Comparison of ENCODE assay signal across 1 cellular context in the genomic region with DNA sequence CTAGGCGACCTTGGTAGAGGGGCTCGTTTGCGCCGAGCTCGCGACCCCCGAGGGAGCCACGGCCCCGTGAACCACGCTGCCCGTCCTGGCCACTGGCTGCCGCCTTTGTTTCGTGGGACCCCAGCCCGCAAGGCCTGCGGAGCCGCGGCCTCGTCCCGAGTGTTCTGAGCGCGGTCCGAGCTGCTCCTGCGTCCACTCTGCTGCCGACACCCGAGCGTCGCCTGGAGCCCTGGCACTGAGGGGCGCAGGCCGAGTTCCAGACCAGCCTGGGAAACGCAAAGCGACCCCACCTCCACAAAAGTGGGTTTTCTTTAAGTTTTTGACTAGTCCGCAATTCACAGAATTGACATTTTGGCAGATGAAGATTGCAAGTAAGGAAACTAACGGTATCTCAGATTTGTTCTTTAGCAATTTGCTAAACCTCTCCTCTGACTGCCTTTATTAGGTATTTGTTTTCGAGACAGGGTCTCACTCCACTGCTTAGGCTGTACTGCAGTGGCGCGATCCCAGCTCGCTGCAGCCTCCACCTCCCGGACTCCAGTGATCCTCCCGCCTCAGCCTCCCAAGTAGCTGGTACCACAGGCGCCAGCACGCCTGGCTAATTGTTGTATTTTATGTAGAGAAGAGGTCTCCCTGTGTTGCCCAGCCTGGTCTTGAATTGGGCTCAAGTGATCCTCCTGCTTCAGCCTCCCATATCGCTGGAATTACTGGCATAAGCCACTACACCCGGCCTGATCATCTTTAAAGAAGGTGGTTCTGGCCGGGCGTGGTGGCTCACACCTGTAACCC.
TF ChIP-seq lines count a peak whose summit lies in the region.

No MANE protein-coding gene starts in this region.

TF ChIP-seq in K562, 482 proteins besides CTCF, POLR2A, EP300 and RAD21 (continued from another document):
- TF ChIP-seq, protein P1, sequence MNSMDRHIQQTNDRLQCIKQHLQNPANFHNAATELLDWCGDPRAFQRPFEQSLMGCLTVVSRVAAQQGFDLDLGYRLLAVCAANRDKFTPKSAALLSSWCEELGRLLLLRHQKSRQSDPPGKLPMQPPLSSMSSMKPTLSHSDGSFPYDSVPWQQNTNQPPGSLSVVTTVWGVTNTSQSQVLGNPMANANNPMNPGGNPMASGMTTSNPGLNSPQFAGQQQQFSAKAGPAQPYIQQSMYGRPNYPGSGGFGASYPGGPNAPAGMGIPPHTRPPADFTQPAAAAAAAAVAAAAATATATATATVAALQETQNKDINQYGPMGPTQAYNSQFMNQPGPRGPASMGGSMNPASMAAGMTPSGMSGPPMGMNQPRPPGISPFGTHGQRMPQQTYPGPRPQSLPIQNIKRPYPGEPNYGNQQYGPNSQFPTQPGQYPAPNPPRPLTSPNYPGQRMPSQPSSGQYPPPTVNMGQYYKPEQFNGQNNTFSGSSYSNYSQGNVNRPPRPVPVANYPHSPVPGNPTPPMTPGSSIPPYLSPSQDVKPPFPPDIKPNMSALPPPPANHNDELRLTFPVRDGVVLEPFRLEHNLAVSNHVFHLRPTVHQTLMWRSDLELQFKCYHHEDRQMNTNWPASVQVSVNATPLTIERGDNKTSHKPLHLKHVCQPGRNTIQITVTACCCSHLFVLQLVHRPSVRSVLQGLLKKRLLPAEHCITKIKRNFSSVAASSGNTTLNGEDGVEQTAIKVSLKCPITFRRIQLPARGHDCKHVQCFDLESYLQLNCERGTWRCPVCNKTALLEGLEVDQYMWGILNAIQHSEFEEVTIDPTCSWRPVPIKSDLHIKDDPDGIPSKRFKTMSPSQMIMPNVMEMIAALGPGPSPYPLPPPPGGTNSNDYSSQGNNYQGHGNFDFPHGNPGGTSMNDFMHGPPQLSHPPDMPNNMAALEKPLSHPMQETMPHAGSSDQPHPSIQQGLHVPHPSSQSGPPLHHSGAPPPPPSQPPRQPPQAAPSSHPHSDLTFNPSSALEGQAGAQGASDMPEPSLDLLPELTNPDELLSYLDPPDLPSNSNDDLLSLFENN (IDR thresholded peaks at IDR 0.05; ENCODE audit: low read depth in 2 of 2, low read length in 2 of 2), result no peak
- no peak for TF ChIP-seq ZBTB1 (CRISPR knock-in tag; IDR thresholded peaks at IDR 0.05; ENCODE audit: borderline replicate concordance, low read depth)
- TF ChIP-seq, protein P2, sequence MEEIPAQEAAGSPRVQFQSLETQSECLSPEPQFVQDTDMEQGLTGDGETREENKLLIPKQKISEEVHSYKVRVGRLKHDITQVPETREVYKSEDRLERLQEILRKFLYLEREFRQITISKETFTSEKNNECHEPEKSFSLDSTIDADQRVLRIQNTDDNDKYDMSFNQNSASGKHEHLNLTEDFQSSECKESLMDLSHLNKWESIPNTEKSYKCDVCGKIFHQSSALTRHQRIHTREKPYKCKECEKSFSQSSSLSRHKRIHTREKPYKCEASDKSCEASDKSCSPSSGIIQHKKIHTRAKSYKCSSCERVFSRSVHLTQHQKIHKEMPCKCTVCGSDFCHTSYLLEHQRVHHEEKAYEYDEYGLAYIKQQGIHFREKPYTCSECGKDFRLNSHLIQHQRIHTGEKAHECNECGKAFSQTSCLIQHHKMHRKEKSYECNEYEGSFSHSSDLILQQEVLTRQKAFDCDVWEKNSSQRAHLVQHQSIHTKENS (CRISPR knock-in tag; IDR thresholded peaks at IDR 0.05), result no peak
- TF ChIP-seq SMARCA4 (IDR thresholded peaks at IDR 0.05), result no peak
- peak; percentile 84 for TF ChIP-seq U2AF1 (optimal IDR thresholded peaks at IDR 0.05; ENCODE audit: low read depth, low read length)
- TF ChIP-seq, protein P3, sequence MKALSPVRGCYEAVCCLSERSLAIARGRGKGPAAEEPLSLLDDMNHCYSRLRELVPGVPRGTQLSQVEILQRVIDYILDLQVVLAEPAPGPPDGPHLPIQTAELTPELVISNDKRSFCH (CRISPR knock-in tag; IDR thresholded peaks at IDR 0.05), result no peak
- TF ChIP-seq, protein P3 (tag; IDR thresholded peaks at IDR 0.05), result no peak
- TF ChIP-seq ZNF436 (CRISPR knock-in tag; IDR thresholded peaks at IDR 0.05), result no peak
- TF ChIP-seq, protein P4, sequence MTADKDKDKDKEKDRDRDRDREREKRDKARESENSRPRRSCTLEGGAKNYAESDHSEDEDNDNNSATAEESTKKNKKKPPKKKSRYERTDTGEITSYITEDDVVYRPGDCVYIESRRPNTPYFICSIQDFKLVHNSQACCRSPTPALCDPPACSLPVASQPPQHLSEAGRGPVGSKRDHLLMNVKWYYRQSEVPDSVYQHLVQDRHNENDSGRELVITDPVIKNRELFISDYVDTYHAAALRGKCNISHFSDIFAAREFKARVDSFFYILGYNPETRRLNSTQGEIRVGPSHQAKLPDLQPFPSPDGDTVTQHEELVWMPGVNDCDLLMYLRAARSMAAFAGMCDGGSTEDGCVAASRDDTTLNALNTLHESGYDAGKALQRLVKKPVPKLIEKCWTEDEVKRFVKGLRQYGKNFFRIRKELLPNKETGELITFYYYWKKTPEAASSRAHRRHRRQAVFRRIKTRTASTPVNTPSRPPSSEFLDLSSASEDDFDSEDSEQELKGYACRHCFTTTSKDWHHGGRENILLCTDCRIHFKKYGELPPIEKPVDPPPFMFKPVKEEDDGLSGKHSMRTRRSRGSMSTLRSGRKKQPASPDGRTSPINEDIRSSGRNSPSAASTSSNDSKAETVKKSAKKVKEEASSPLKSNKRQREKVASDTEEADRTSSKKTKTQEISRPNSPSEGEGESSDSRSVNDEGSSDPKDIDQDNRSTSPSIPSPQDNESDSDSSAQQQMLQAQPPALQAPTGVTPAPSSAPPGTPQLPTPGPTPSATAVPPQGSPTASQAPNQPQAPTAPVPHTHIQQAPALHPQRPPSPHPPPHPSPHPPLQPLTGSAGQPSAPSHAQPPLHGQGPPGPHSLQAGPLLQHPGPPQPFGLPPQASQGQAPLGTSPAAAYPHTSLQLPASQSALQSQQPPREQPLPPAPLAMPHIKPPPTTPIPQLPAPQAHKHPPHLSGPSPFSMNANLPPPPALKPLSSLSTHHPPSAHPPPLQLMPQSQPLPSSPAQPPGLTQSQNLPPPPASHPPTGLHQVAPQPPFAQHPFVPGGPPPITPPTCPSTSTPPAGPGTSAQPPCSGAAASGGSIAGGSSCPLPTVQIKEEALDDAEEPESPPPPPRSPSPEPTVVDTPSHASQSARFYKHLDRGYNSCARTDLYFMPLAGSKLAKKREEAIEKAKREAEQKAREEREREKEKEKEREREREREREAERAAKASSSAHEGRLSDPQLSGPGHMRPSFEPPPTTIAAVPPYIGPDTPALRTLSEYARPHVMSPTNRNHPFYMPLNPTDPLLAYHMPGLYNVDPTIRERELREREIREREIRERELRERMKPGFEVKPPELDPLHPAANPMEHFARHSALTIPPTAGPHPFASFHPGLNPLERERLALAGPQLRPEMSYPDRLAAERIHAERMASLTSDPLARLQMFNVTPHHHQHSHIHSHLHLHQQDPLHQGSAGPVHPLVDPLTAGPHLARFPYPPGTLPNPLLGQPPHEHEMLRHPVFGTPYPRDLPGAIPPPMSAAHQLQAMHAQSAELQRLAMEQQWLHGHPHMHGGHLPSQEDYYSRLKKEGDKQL (CRISPR knock-in tag; IDR thresholded peaks at IDR 0.05; ENCODE audit: borderline replicate concordance), result no peak
- no peak for TF ChIP-seq ZNF282 (CRISPR knock-in tag; IDR thresholded peaks at IDR 0.05)
- TF ChIP-seq SRSF1 (IDR thresholded peaks at IDR 0.05; ENCODE audit: low read depth, low read length), result no peak
- no peak for TF ChIP-seq SMARCA5 (IDR thresholded peaks at IDR 0.05)
- TF ChIP-seq SLC30A9 (CRISPR knock-in tag; IDR thresholded peaks at IDR 0.05), result no peak
- TF ChIP-seq L3MBTL2 (IDR thresholded peaks at IDR 0.05), result peak; percentile 47; the same call in 1 of the 2 replicates
- no peak for TF ChIP-seq TAL1 (IDR thresholded peaks at IDR 0.05)
